Comparison of ENCODE assay signal across 12 cellular contexts in genomic region chr10:117363027-117363426, GRCh38. TPM values are rescaled to one million over a fixed set of nuclear protein-coding genes. Genes with fewer than 3 reads are reported as not detected.
DNase-seq lines count a peak whose midpoint lies in the region; ATAC-seq, FAIRE-seq and TF ChIP-seq lines count a peak whose summit lies in the region.
"Had no signal": no experiment of that assay in that cellular context is flagged by ENCODE, and none has a peak within 500 bp of the region (broad histone marks: within the 10 kb centered on the region; RNA-seq: fewer than 3 reads in every experiment).

No MANE protein-coding gene starts in this region.

- H3K27ac ChIP-seq in PC-3 (ENCODE audit: low read length), result peak overlapping the region; percentile 85
- peak overlapping the region; percentile 73 for H3K27ac ChIP-seq in HepG2 (ENCODE audit: extremely low read length, insufficient read depth, low read length)

- H2AFZ ChIP-seq in PC-3 (ENCODE audit: low read length) (no peak overlapping the region), HepG2 (ENCODE audit: low read length) (no peak overlapping the region)

- H3K9me2 ChIP-seq in PC-3 (replicated peaks; ENCODE audit: low read length), result no peaks in the 10 kb centered on the region

- H3K27ac Mint-ChIP-seq in activated naive CD4-positive, alpha-beta T cell treated with anti-CD3 and anti-CD28 coated beads, Interleukin-2, amount 10 ng/mL, durations not matched to agents 7 days and 5 days, result no peak overlapping the region

- peaks cover 5% of the 10 kb centered on the region for H3F3A ChIP-seq in PC-3 (ENCODE audit: low read length, unreplicated experiment)

- H3K9me3 ChIP-seq in PC-3 (ENCODE audit: low read length), result no peaks in the 10 kb centered on the region
- no peaks in the 10 kb centered on the region for H3K9me3 ChIP-seq in HepG2 (ENCODE audit: low read length)

- intact Hi-C loops in PC-3 (cut with micrococcal nuclease) (no loop called here), HepG2 (cut with micrococcal nuclease; ENCODE audit: unreplicated experiment) (no loop called here)

- H3K4me1 ChIP-seq in PC-3 (ENCODE audit: insufficient read depth, low read length) (peaks cover 85% of the 10 kb centered on the region), HepG2 (ENCODE audit: insufficient read depth, low read length) (peaks cover 94% of the 10 kb centered on the region)

- TF ChIP-seq EP300 in HepG2 (IDR thresholded peaks at IDR 0.05; ENCODE audit: low read depth in 2 of 2, low read length in 2 of 2) (no peak), HepG2 (CRISPR knock-in tag; IDR thresholded peaks at IDR 0.05; ENCODE audit: borderline replicate concordance) (no peak)

- H3K27me3 ChIP-seq in PC-3 (ENCODE audit: low read length), result no peaks in the 10 kb centered on the region
- no peaks in the 10 kb centered on the region for H3K27me3 ChIP-seq in HepG2 (ENCODE audit: control insufficient read depth in 1 of 2, insufficient read depth in 2 of 2, low read length in 2 of 2)

- peaks cover 5% of the 10 kb centered on the region; the same call in 1 of the 2 replicates for H4K20me1 ChIP-seq in PC-3 (ENCODE audit: low read length)
- peaks cover 20% of the 10 kb centered on the region; the same call in 1 of the 2 replicates for H4K20me1 ChIP-seq in HepG2 (ENCODE audit: insufficient read depth, low read length)

- no peak for TF ChIP-seq POLR2A in HepG2 (IDR thresholded peaks at IDR 0.05; ENCODE audit: insufficient read depth in 1 of 2, low read depth in 2 of 2, low read length in 2 of 2)

- CTCF ChIA-PET in PC-3 (lab: Charles Lee) (no interaction called here), HepG2 (lab: Yijun Ruan, JAX; ENCODE audit: low intra/inter-chr PET ratio, low total read pairs) (no interaction called here)
- CTCF ChIA-PET in activated naive CD4-positive, alpha-beta T cell treated with anti-CD3 and anti-CD28 coated beads, Interleukin-2, amount 10 ng/mL, durations not matched to agents 7 days and 5 days (lab: Charles Lee), result no interaction called here

- BruUV-seq in PC-3 (replicated peaks; lab: Mats Ljungman, UMichigan) (no TSS peak), HepG2 (replicated peaks; lab: Mats Ljungman, UMichigan) (no TSS peak)

- in situ Hi-C loops in HepG2 (cut with HindIII; ENCODE audit: extremely low pct_ligation_motif_present, low pct_unique_long_range_greater_than_20kb), result no loop called here

- ATAC-seq in GM18867 (IDR thresholded peaks at IDR 0.05; ENCODE audit: unreplicated experiment) (peak; percentile 50), HG02763 (IDR thresholded peaks at IDR 0.05; ENCODE audit: unreplicated experiment) (peak; percentile 28), PC-3 (peak; percentile 47), HepG2 (no peak), HG02970 (IDR thresholded peaks at IDR 0.05; ENCODE audit: low FRiP score, unreplicated experiment) (no peak)

- DNase-seq in PC-3, result peak; percentile 67
- no peak for DNase-seq in HepG2 (ENCODE audit: low spot score)
- DNase-seq in activated naive CD4-positive, alpha-beta T cell treated with anti-CD3 and anti-CD28 coated beads, Interleukin-2, amount 10 ng/mL, durations not matched to agents 7 days and 5 days, result no peak
- DNase-seq in NCI-H1105 (lab: John Stamatoyannopoulos, UW), result no peak
- DNase-seq in UCSD-AML1 (lab: John Stamatoyannopoulos, UW; ENCODE audit: unreplicated experiment), result no peak
- DNase-seq: effector CD4-positive, alpha-beta T cell; mesendoderm; stimulated activated CD4-positive, alpha-beta T cell treated with anti-CD3 and anti-CD28 coated beads, Interleukin-2, amount 100 ng/mL, for 24 hours had no signal

- no peaks in the 10 kb centered on the region for H3K36me3 ChIP-seq in PC-3 (ENCODE audit: low read depth, low read length)
- no peaks in the 10 kb centered on the region for H3K36me3 ChIP-seq in HepG2 (replicated peaks in 1 of 2; ENCODE audit: control insufficient read depth in 1 of 2, insufficient read depth in 2 of 2, low read length in 2 of 2)

- no peaks in the 10 kb centered on the region for H3K27me3 Mint-ChIP-seq in activated naive CD4-positive, alpha-beta T cell treated with anti-CD3 and anti-CD28 coated beads, Interleukin-2, amount 10 ng/mL, durations not matched to agents 7 days and 5 days

- TF ChIP-seq CTCF in PC-3 (conservative IDR thresholded peaks at IDR 0.05; ENCODE audit: low read depth, low read length), result no peak
- no peak for TF ChIP-seq CTCF in HepG2 (CRISPR knock-in tag; IDR thresholded peaks at IDR 0.05)

- H3K4me3 ChIP-seq in PC-3 (ENCODE audit: low read length) (peak overlapping the region; percentile 39), HepG2 (replicated peaks in 1 of 3; ENCODE audit: insufficient read depth in 1 of 3, low read depth in 2 of 3, low read length in 3 of 3) (no peak overlapping the region; a peak in 1 of 6 replicates)

- H3K4me1 Mint-ChIP-seq in activated naive CD4-positive, alpha-beta T cell treated with anti-CD3 and anti-CD28 coated beads, Interleukin-2, amount 10 ng/mL, durations not matched to agents 7 days and 5 days, result peaks cover 19% of the 10 kb centered on the region

- POLR2A ChIA-PET in PC-3 (lab: Charles Lee; ENCODE audit: unreplicated experiment), result interaction anchor here (0.6 kb wide), 1 partner anchor 41 kb away, joined by 4 read pairs; no protein-coding TSS in a partner anchor
- POLR2A ChIA-PET in HepG2 (lab: Yijun Ruan, JAX), result no interaction called here

- H3K79me2 ChIP-seq in PC-3 (ENCODE audit: low read length) (peaks cover 99% of the 10 kb centered on the region), HepG2 (ENCODE audit: insufficient read depth, low read length) (peaks cover 97% of the 10 kb centered on the region)

- peak overlapping the region; percentile 79 for H3K4me2 ChIP-seq in PC-3 (ENCODE audit: low read length)
- peak overlapping the region; percentile 33; the same call in 1 of the 2 replicates for H3K4me2 ChIP-seq in HepG2 (ENCODE audit: low read depth, low read length)

- H3K9me3 Mint-ChIP-seq in activated naive CD4-positive, alpha-beta T cell treated with anti-CD3 and anti-CD28 coated beads, Interleukin-2, amount 10 ng/mL, durations not matched to agents 7 days and 5 days, result no peaks in the 10 kb centered on the region

- FAIRE-seq in HepG2 (lab: Jason Lieb, UNC), result no peak
- FAIRE-seq: urothelium cell line had no signal

- no peak overlapping the region for H3K4me3 Mint-ChIP-seq in activated naive CD4-positive, alpha-beta T cell treated with anti-CD3 and anti-CD28 coated beads, Interleukin-2, amount 10 ng/mL, durations not matched to agents 7 days and 5 days

- no peak for TF ChIP-seq RAD21 in HepG2 (CRISPR knock-in tag; IDR thresholded peaks at IDR 0.05)

- H3K9ac ChIP-seq in PC-3 (ENCODE audit: low read length) (0 out of 2 replicates have a peak overlapping the region, but pooled peaks have one; percentile 28), HepG2 (ENCODE audit: insufficient read depth, low read depth, low read length) (no peak overlapping the region)

- WGBS in HepG2 (ENCODE audit: low lambda C conversion rate), result 50% methylated on average over 2 of the region's 2 CpGs

- H3K36me3 Mint-ChIP-seq in activated naive CD4-positive, alpha-beta T cell treated with anti-CD3 and anti-CD28 coated beads, Interleukin-2, amount 10 ng/mL, durations not matched to agents 7 days and 5 days, result peaks cover 1% of the 10 kb centered on the region

TF ChIP-seq in HepG2, 621 proteins besides CTCF, POLR2A, EP300 and RAD21 (continues in another document):
- TF ChIP-seq ATF3 (CRISPR knock-in tag; IDR thresholded peaks at IDR 0.05) (no peak), MAFK (conservative IDR thresholded peaks at IDR 0.05 in 1 of 2, IDR thresholded peaks at IDR 0.05 in 1 of 2; ENCODE audit: low read length in 2 of 2) (no peak), ZNF460 (CRISPR knock-in tag; IDR thresholded peaks at IDR 0.05; ENCODE audit: borderline replicate concordance) (no peak), CREB1 (IDR thresholded peaks at IDR 0.05) (no peak), CREB1 (CRISPR knock-in tag; IDR thresholded peaks at IDR 0.05) (no peak), RBM39 (IDR thresholded peaks at IDR 0.05; ENCODE audit: low read depth, low read length, poor library complexity, severe bottlenecking) (no peak), EHMT2 (IDR thresholded peaks at IDR 0.05; ENCODE audit: borderline replicate concordance, low read depth, low read length) (no peak)

RNA-seq across cellular contexts. Expression of gene PDZD8, which starts 12.2 kb away (rescaled TPM):
- total RNA-seq in PC-3 (2014; rRNA removed) (13.6 and 14.7 TPM in 2 replicates), HepG2 (2016; rRNA removed; fragmentation: Illumina TruSeq; extraction: Trizol) (32.0 and 34.2 TPM in 2 replicates)
- total RNA-seq in HepG2 (2016; cell fraction: cytosol; rRNA removed; fragmentation: Illumina TruSeq; extraction: Trizol; ENCODE audit: low read depth), result 1.8 and 3.3 TPM in 2 replicates
- 30.1 and 30.9 TPM in 2 replicates for total RNA-seq in HepG2 (2016; cell fraction: insoluble cytoplasmic fraction; rRNA removed; fragmentation: Illumina TruSeq; extraction: Trizol)
- total RNA-seq in HepG2 (2016; cell fraction: membrane; rRNA removed; fragmentation: Illumina TruSeq; extraction: Trizol), result 22.1 and 23.4 TPM in 2 replicates
- total RNA-seq in HepG2 (2016; cell fraction: nucleus; rRNA removed; fragmentation: Illumina TruSeq; extraction: Trizol), result 34.9 and 35.6 TPM in 2 replicates
- polyA plus RNA-seq in HepG2 (2011; rRNA removed), result 8.2 and 11.2 TPM in 2 replicates
- 5.4 and 9.0 TPM in 2 replicates for polyA plus RNA-seq in HepG2 (2011; cell fraction: cytosol; rRNA removed)
- 4.6 and 5.6 TPM in 2 replicates for polyA plus RNA-seq in HepG2 (2011; cell fraction: nucleus; rRNA removed)
- 13.9 and 14.8 TPM in 2 replicates for polyA plus RNA-seq in HepG2 (2012)
- polyA plus RNA-seq in HepG2 (2016; cell fraction: cytosol; fragmentation: Illumina TruSeq; extraction: Trizol; ENCODE audit: low read depth), result 1.5 and 2.0 TPM in 2 replicates
- 20.4 and 20.5 TPM in 2 replicates for polyA plus RNA-seq in HepG2 (2016; cell fraction: insoluble cytoplasmic fraction; fragmentation: Illumina TruSeq; extraction: Trizol; ENCODE audit: low read depth)
- 9.6 and 10.4 TPM in 2 replicates for polyA plus RNA-seq in HepG2 (2016; cell fraction: membrane; fragmentation: Illumina TruSeq; extraction: Trizol; ENCODE audit: low read depth)
- 17.1 and 18.4 TPM in 2 replicates for polyA plus RNA-seq in HepG2 (2016; cell fraction: nucleus; fragmentation: Illumina TruSeq; extraction: Trizol; ENCODE audit: insufficient read depth, low read depth)
- 21.5 and 39.5 TPM in 2 replicates for polyA minus RNA-seq in HepG2 (2011; rRNA and poly(A)+ RNA removed; ENCODE audit: low replicate concordance)
- polyA minus RNA-seq in HepG2 (2011; cell fraction: cytosol; rRNA and poly(A)+ RNA removed), result 38.4 and 49.5 TPM in 2 replicates
- 38.2 and 59.4 TPM in 2 replicates for polyA minus RNA-seq in HepG2 (2011; cell fraction: nucleus; rRNA and poly(A)+ RNA removed)

Comparison
In these comparisons a context has a peak if more than half of its experiments do, and no peak if none do; other contexts are left out.
1. ATAC-seq: peak in GM18867 (single experiment), HG02763 (single experiment) and PC-3 (single experiment); none in HepG2 (single experiment) and HG02970 (single experiment).